In the genomic region with DNA sequence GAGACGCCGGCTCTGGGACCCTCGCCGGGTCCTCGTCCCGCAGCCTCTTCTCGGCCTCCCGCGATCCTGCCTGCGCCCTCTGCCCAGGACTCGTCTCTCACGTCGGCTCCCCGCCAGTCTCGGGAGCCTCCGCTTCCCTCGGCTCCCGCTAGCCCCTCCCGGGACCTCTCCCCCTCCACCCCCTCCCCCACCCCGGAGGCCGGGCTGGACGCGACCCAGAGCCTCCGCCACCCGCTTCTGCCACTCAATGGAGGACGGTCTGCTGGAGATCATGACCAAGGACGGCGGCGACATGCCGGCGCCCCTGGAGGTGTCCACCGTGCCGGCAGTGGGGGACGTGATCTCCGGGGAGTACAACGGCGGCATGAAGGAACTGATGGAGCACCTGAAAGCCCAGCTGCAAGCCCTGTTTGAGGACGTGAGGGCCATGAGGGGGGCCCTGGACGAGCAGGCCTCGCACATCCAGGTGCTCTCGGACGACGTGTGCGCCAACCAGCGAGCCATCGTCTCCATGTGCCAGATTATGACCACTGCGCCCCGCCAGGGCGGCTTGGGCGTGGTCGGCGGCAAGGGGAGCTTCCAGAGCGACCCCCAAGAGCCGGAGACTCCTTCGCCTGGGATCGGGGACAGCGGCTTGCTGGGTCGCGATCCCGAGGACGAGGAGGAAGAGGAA, we compare ENCODE assay signal across 1 cellular context.
TF ChIP-seq lines count a peak whose summit lies in the region.

No MANE protein-coding gene starts in this region.

TF ChIP-seq in H1, 55 proteins besides CTCF, POLR2A, EP300 and RAD21:
- TF ChIP-seq KDM4A (IDR thresholded peaks at IDR 0.05; ENCODE audit: low read depth, low read length, severe bottlenecking) (peak; percentile 88), RNF2 (IDR thresholded peaks at IDR 0.05; ENCODE audit: borderline replicate concordance, low read depth, low read length, missing control alignments, poor library complexity, severe bottlenecking) (peak; percentile 63), BACH1 (IDR thresholded peaks at IDR 0.05; ENCODE audit: low read length) (no peak), CTBP2 (IDR thresholded peaks at IDR 0.05; ENCODE audit: borderline replicate concordance, insufficient read depth, insufficient read length, low read length) (no peak), SUZ12 (IDR thresholded peaks at IDR 0.05; ENCODE audit: low read length) (peak; percentile 82; the same call in 1 of the 2 replicates)
- TF ChIP-seq, protein P1, sequence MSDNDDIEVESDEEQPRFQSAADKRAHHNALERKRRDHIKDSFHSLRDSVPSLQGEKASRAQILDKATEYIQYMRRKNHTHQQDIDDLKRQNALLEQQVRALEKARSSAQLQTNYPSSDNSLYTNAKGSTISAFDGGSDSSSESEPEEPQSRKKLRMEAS (IDR thresholded peaks at IDR 0.05), result peak; percentile 75; the same call in 1 of the 2 replicates
- TF ChIP-seq, protein P2, sequence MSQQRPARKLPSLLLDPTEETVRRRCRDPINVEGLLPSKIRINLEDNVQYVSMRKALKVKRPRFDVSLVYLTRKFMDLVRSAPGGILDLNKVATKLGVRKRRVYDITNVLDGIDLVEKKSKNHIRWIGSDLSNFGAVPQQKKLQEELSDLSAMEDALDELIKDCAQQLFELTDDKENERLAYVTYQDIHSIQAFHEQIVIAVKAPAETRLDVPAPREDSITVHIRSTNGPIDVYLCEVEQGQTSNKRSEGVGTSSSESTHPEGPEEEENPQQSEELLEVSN (IDR thresholded peaks at IDR 0.05), result peak; percentile 72
